28 cellular contexts compared by ENCODE assay signal in the genomic region with DNA sequence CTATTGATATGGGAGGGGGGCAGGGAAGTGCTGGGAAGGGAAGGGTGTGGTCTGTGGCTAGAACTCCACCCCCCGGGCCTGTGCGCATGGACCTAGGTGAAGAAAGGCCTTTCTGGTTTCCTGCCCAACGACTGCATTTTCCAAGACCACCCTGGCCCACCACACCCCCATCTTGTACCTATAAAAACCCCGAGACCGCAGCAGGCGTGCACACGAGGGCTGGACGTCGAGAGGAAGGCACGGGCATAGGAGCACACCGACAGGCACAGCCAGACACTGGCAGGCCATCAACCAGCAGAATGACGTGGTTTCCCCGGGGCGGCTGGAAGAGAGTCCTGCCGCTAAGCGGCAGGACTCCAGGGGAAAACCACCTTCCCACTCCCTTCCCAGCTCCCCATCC.
"Had no signal": no experiment of that assay in that cellular context is flagged by ENCODE, and none has a peak within 500 bp of the region (broad histone marks: within the 10 kb centered on the region; RNA-seq: fewer than 3 reads in every experiment).

No MANE protein-coding gene starts in this region.

- H3K27me3 ChIP-seq: neural progenitor cell, ovary, stomach, testis, thyroid gland, transverse colon, upper lobe of left lung, vagina had no signal

- H3K27me3 Mint-ChIP-seq: naive B cell; stimulated activated naive B cell treated with anti-CD40 and anti-IgM and Interleukin-4, amounts not matched to agents 10 μg/mL and 1 μg/mL and 100 μg/mL, for 72 hours had no signal

- H3K27ac ChIP-seq: lower lobe of right lung, neural progenitor cell, ovary, prostate gland, skin epidermis, stomach, testis, thyroid gland, transverse colon, upper lobe of left lung, vagina had no signal

- H3K36me3 Mint-ChIP-seq: naive B cell; neural progenitor cell; stimulated activated naive B cell treated with anti-CD40 and anti-IgM and Interleukin-4, amounts not matched to agents 10 μg/mL and 1 μg/mL and 100 μg/mL, for 72 hours had no signal

- ATAC-seq: left lobe of liver; left ventricle myocardium superior; lower lobe of right lung; natural killer cell; right cardiac atrium; sciatic nerve; stimulated activated naive B cell treated with anti-CD40 and anti-IgM and Interleukin-4, amounts not matched to agents 10 μg/mL and 1 μg/mL and 100 μg/mL, for 72 hours; stimulated activated naive CD8-positive, alpha-beta T cell treated with anti-CD3 and anti-CD28 coated beads, Interleukin-15, Interleukin-2, amounts not matched to agents 100 U/mL and 50 U/mL, for 24 hours had no signal

- H3K9me3 ChIP-seq: lower lobe of right lung, ovary, prostate gland, testis, thyroid gland, transverse colon, upper lobe of left lung, vagina had no signal

- H3K4me3 ChIP-seq: lower lobe of right lung, neural progenitor cell, ovary, prostate gland, skin epidermis, stomach, thyroid gland, transverse colon, upper lobe of left lung, vagina had no signal

- H3K36me3 ChIP-seq: lower lobe of right lung, neural progenitor cell, ovary, prostate gland, stomach, thyroid gland, transverse colon, upper lobe of left lung, vagina had no signal

- H3K4me1 Mint-ChIP-seq: naive B cell; natural killer cell; nephron progenitor cell; neural progenitor cell; stimulated activated naive B cell treated with anti-CD40 and anti-IgM and Interleukin-4, amounts not matched to agents 10 μg/mL and 1 μg/mL and 100 μg/mL, for 72 hours had no signal

- H3K27ac Mint-ChIP-seq: natural killer cell; neural progenitor cell; stimulated activated naive B cell treated with anti-CD40 and anti-IgM and Interleukin-4, amounts not matched to agents 10 μg/mL and 1 μg/mL and 100 μg/mL, for 72 hours had no signal

- H3K4me1 ChIP-seq: lower lobe of right lung, neural progenitor cell, prostate gland, stomach, testis, thyroid gland, transverse colon, upper lobe of left lung, vagina had no signal

- DNase-seq: islet precursor cell; left ventricle myocardium superior; lower lobe of right lung; mammary epithelial cell; mesenchymal stem cell; naive B cell; natural killer cell; nephron progenitor cell; ovary; retina; stimulated activated CD4-positive, alpha-beta T cell treated with anti-CD3 and anti-CD28 coated beads, Interleukin-12 subunit alpha, Interleukin-12 subunit beta, amount 100 ng/mL, for 4 hours; stimulated activated CD4-positive, alpha-beta T cell treated with anti-CD3 and anti-CD28 coated beads, Interleukin-15, amount 100 ng/mL, for 24 hours; stimulated activated CD4-positive, alpha-beta T cell treated with anti-CD3 and anti-CD28 coated beads, Interleukin-2, amount 100 ng/mL, for 24 hours; stimulated activated CD4-positive, alpha-beta T cell treated with anti-CD3 and anti-CD28 coated beads, Interleukin-4, amount 100 ng/mL, for 1 hour; stimulated activated naive B cell treated with anti-CD40 and anti-IgM and Interleukin-4, amounts not matched to agents 10 μg/mL and 1 μg/mL and 100 μg/mL, for 72 hours; stimulated activated naive CD8-positive, alpha-beta T cell treated with anti-CD3 and anti-CD28 coated beads, Interleukin-15, Interleukin-2, amounts not matched to agents 100 U/mL and 50 U/mL, for 24 hours; stomach; testis; thyroid gland; transverse colon had no signal

- H3K4me3 Mint-ChIP-seq: naive B cell; natural killer cell; nephron progenitor cell; neural progenitor cell; stimulated activated naive B cell treated with anti-CD40 and anti-IgM and Interleukin-4, amounts not matched to agents 10 μg/mL and 1 μg/mL and 100 μg/mL, for 72 hours had no signal
